ENCODE assay signal across 1 cellular context in the genomic region with DNA sequence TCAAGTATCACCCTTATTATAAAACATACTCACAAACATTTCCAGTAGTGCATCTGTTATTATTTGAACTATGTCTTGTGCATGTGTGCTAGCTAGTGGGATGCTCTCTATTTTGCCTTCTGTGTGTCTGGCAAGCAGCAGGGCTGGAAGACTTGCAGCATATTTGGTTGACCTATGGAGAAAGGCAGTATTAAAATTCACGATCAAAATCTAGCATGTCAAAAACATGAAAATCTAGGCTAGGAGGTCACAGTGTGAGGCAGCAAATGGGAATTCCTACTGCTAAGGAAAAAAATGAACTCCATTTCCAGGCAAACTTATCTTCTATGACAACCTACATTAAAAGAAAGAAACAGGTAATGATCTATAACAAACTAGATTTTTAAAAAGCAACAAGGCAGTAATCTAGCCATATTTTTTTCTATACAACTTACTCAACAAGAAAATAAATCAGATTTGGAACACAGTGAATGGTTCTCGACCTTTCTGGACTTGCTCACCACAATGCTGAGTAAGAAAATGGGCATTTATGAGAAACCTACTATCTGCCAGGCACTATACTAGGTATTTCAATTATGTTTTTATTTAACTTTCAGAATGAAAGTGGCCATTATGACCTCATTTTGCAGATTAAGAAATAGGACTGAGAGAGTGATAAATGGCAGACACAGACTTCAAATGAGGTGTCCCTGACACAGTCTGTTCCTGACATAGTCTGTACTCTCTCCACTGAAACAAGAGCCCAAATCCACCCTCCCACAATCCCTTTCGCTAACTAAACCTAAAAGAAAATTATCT.
A peak's percentile ranks its signal among the peaks of the same experiment; 100 is the strongest.
TF ChIP-seq lines count a peak whose summit lies in the region.

No MANE protein-coding gene starts in this region.

TF ChIP-seq in SK-N-SH, 30 proteins besides CTCF, POLR2A, EP300 and RAD21 (continued from another document):
- TF ChIP-seq NRF1 (IDR thresholded peaks at IDR 0.05; ENCODE audit: low read depth, low read length) (no peak), SMC3 (IDR thresholded peaks at IDR 0.05; ENCODE audit: low read depth, low read length) (no peak), MEF2A (IDR thresholded peaks at IDR 0.05; ENCODE audit: borderline replicate concordance, low read depth) (no peak), JUND (IDR thresholded peaks at IDR 0.05) (peak; percentile 34), GABPA (IDR thresholded peaks at IDR 0.05; ENCODE audit: low read depth) (no peak), TAF1 (IDR thresholded peaks at IDR 0.05; ENCODE audit: borderline replicate concordance, low read depth, low read length) (no peak), FOSL2 (IDR thresholded peaks at IDR 0.05; ENCODE audit: borderline replicate concordance, low read depth) (peak; percentile 21; the same call in 1 of the 2 replicates), CHD2 (IDR thresholded peaks at IDR 0.05; ENCODE audit: low read length, partially characterized antibody) (no peak), SIN3A (IDR thresholded peaks at IDR 0.05; ENCODE audit: borderline replicate concordance, low read depth, low read length) (no peak), RFX5 (IDR thresholded peaks at IDR 0.05; ENCODE audit: low read length) (no peak), YY1 (IDR thresholded peaks at IDR 0.05; ENCODE audit: low read depth) (no peak), FOXM1 (IDR thresholded peaks at IDR 0.05; ENCODE audit: low read depth) (no peak), TCF12 (IDR thresholded peaks at IDR 0.05) (peak; percentile 45; the same call in 1 of the 2 replicates), RXRA (IDR thresholded peaks at IDR 0.05; ENCODE audit: borderline replicate concordance, low read depth) (no peak), NFIC (IDR thresholded peaks at IDR 0.05; ENCODE audit: borderline replicate concordance) (no peak)
- TF ChIP-seq, protein P1, sequence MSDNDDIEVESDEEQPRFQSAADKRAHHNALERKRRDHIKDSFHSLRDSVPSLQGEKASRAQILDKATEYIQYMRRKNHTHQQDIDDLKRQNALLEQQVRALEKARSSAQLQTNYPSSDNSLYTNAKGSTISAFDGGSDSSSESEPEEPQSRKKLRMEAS (IDR thresholded peaks at IDR 0.05; ENCODE audit: low read depth), result no peak
- TF ChIP-seq, protein P2, sequence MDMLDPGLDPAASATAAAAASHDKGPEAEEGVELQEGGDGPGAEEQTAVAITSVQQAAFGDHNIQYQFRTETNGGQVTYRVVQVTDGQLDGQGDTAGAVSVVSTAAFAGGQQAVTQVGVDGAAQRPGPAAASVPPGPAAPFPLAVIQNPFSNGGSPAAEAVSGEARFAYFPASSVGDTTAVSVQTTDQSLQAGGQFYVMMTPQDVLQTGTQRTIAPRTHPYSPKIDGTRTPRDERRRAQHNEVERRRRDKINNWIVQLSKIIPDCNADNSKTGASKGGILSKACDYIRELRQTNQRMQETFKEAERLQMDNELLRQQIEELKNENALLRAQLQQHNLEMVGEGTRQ (IDR thresholded peaks at IDR 0.05; ENCODE audit: borderline replicate concordance, low read depth, low read length), result no peak
- TF ChIP-seq, protein P3, sequence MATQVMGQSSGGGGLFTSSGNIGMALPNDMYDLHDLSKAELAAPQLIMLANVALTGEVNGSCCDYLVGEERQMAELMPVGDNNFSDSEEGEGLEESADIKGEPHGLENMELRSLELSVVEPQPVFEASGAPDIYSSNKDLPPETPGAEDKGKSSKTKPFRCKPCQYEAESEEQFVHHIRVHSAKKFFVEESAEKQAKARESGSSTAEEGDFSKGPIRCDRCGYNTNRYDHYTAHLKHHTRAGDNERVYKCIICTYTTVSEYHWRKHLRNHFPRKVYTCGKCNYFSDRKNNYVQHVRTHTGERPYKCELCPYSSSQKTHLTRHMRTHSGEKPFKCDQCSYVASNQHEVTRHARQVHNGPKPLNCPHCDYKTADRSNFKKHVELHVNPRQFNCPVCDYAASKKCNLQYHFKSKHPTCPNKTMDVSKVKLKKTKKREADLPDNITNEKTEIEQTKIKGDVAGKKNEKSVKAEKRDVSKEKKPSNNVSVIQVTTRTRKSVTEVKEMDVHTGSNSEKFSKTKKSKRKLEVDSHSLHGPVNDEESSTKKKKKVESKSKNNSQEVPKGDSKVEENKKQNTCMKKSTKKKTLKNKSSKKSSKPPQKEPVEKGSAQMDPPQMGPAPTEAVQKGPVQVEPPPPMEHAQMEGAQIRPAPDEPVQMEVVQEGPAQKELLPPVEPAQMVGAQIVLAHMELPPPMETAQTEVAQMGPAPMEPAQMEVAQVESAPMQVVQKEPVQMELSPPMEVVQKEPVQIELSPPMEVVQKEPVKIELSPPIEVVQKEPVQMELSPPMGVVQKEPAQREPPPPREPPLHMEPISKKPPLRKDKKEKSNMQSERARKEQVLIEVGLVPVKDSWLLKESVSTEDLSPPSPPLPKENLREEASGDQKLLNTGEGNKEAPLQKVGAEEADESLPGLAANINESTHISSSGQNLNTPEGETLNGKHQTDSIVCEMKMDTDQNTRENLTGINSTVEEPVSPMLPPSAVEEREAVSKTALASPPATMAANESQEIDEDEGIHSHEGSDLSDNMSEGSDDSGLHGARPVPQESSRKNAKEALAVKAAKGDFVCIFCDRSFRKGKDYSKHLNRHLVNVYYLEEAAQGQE (IDR thresholded peaks at IDR 0.05; ENCODE audit: low read depth, low read length), result no peak
- TF ChIP-seq, protein P4, sequence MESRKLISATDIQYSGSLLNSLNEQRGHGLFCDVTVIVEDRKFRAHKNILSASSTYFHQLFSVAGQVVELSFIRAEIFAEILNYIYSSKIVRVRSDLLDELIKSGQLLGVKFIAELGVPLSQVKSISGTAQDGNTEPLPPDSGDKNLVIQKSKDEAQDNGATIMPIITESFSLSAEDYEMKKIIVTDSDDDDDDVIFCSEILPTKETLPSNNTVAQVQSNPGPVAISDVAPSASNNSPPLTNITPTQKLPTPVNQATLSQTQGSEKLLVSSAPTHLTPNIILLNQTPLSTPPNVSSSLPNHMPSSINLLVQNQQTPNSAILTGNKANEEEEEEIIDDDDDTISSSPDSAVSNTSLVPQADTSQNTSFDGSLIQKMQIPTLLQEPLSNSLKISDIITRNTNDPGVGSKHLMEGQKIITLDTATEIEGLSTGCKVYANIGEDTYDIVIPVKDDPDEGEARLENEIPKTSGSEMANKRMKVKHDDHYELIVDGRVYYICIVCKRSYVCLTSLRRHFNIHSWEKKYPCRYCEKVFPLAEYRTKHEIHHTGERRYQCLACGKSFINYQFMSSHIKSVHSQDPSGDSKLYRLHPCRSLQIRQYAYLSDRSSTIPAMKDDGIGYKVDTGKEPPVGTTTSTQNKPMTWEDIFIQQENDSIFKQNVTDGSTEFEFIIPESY (IDR thresholded peaks at IDR 0.05; ENCODE audit: borderline replicate concordance, low read depth), result no peak
- TF ChIP-seq, protein P5, sequence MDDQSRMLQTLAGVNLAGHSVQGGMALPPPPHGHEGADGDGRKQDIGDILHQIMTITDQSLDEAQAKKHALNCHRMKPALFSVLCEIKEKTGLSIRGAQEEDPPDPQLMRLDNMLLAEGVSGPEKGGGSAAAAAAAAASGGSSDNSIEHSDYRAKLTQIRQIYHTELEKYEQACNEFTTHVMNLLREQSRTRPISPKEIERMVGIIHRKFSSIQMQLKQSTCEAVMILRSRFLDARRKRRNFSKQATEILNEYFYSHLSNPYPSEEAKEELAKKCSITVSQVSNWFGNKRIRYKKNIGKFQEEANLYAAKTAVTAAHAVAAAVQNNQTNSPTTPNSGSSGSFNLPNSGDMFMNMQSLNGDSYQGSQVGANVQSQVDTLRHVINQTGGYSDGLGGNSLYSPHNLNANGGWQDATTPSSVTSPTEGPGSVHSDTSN (IDR thresholded peaks at IDR 0.05), result peak; percentile 25
